29 cellular contexts compared by ENCODE assay signal in the genomic region with DNA sequence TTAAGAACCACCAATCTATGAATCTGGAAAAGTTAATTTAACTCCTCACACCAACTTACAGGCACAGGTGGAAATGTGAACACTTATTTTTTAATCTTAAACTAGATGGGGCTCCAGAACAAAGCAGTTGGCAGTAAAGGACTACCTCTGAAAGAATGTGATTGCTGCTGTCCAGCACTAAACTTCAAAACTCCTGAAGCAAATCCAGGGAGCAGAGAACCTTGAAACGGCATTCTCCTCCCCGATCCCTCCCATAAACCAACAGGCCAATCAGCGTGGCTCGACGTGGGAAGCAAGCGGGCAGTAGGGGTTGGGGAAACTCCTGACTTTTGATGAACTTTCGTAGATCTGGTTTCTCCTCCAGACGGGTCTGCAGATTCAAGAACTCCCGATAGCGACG.
"Had no signal": no experiment of that assay in that cellular context is flagged by ENCODE, and none has a peak within 500 bp of the region (broad histone marks: within the 10 kb centered on the region; RNA-seq: fewer than 3 reads in every experiment).

No MANE protein-coding gene starts in this region.

- H3K4me3 ChIP-seq: esophagus squamous epithelium, heart right ventricle, lung, pancreas, right lobe of liver, smooth muscle cell, stomach, thyroid gland had no signal

- H3K4me1 Mint-ChIP-seq: endodermal cell had no signal

- H3K27ac ChIP-seq: esophagus squamous epithelium, heart right ventricle, neutrophil, pancreas, right lobe of liver, stomach, thyroid gland had no signal

- H3K4me2 ChIP-seq: smooth muscle cell had no signal

- H3K9me3 Mint-ChIP-seq: endodermal cell; natural killer cell; stimulated activated effector memory CD8-positive, alpha-beta T cell treated with anti-CD3 and anti-CD28 coated beads, Interleukin-12 subunit alpha, Interleukin-12 subunit beta, amount 100 ng/mL, for 72 hours; type B pancreatic cell had no signal

- H3K4me3 Mint-ChIP-seq: dendritic cell treated with granulocyte-macrophage colony-stimulating factor and Interleukin-4, amounts not matched to agents 40 ng/mL and 50 ng/mL, for 4 days; endodermal cell; immature natural killer cell; memory B cell; natural killer cell; stimulated activated effector memory CD8-positive, alpha-beta T cell treated with anti-CD3 and anti-CD28 coated beads, Interleukin-12 subunit alpha, Interleukin-12 subunit beta, amount 100 ng/mL, for 72 hours; type B pancreatic cell had no signal

- H3K27me3 ChIP-seq: esophagus squamous epithelium, heart right ventricle, neutrophil, pancreas, right lobe of liver, stomach, thyroid gland had no signal

- H3K27ac Mint-ChIP-seq: dendritic cell treated with granulocyte-macrophage colony-stimulating factor and Interleukin-4, amounts not matched to agents 40 ng/mL and 50 ng/mL, for 4 days; endodermal cell; immature natural killer cell; memory B cell; natural killer cell; stimulated activated effector memory CD8-positive, alpha-beta T cell treated with anti-CD3 and anti-CD28 coated beads, Interleukin-12 subunit alpha, Interleukin-12 subunit beta, amount 100 ng/mL, for 72 hours; type B pancreatic cell had no signal

- H3K27me3 Mint-ChIP-seq: dendritic cell treated with granulocyte-macrophage colony-stimulating factor and Interleukin-4, amounts not matched to agents 40 ng/mL and 50 ng/mL, for 4 days; memory B cell; type B pancreatic cell had no signal

- ATAC-seq: heart right ventricle; left colon; left ventricle myocardium superior; natural killer cell; pancreas; right lobe of liver; stimulated activated effector memory CD8-positive, alpha-beta T cell treated with anti-CD3 and anti-CD28 coated beads, Interleukin-12 subunit alpha, Interleukin-12 subunit beta, amount 100 ng/mL, for 72 hours had no signal

- H3K9me3 ChIP-seq: esophagus squamous epithelium, heart right ventricle, neutrophil, pancreas, right lobe of liver, stomach, thyroid gland had no signal

- DNase-seq: effector CD8-positive, alpha-beta T cell; endodermal cell; esophagus squamous epithelium; foreskin melanocyte; glutamatergic neuron; heart right ventricle; hippocampal formation; immature natural killer cell; islet precursor cell; kidney glomerular epithelial cell; left colon; left ventricle myocardium superior; natural killer cell; pancreas; retina; right lobe of liver; stimulated activated CD4-positive, alpha-beta T cell treated with anti-CD3 and anti-CD28 coated beads, Interleukin-12 subunit alpha, Interleukin-12 subunit beta, amount 100 ng/mL, for 4 hours; stimulated activated CD4-positive, alpha-beta T cell treated with anti-CD3 and anti-CD28 coated beads, Interleukin-1b, Interleukin-23, amount 100 ng/mL, for 48 hours; stimulated activated CD4-positive, alpha-beta T cell treated with anti-CD3 and anti-CD28 coated beads, Interleukin-4, amount 100 ng/mL, for 1 hour; stimulated activated naive CD4-positive, alpha-beta T cell treated with Interleukin-2 at 50 U/mL for 16 hours; stomach; thyroid gland had no signal
